In genomic region chr10:49601857-49602256, GRCh38 we compare ENCODE assay signal across 23 cellular contexts. TPM values are rescaled to one million over a fixed set of nuclear protein-coding genes. Genes with fewer than 3 reads are reported as not detected.
DNase-seq lines count a peak whose midpoint lies in the region; ATAC-seq, FAIRE-seq and TF ChIP-seq lines count a peak whose summit lies in the region.
"Had no signal": no experiment of that assay in that cellular context is flagged by ENCODE, and none has a peak within 500 bp of the region (broad histone marks: within the 10 kb centered on the region; RNA-seq: fewer than 3 reads in every experiment).

No MANE protein-coding gene starts in this region.

- ATAC-seq in IMR-90 (ENCODE audit: low read depth) = no peak
- ATAC-seq in HG03521 (IDR thresholded peaks at IDR 0.05; ENCODE audit: unreplicated experiment) = no peak
- ATAC-seq: sciatic nerve; stimulated activated effector memory CD8-positive, alpha-beta T cell treated with anti-CD3 and anti-CD28 coated beads, Interleukin-12 subunit alpha, Interleukin-12 subunit beta, amount 100 ng/mL, for 72 hours had no signal

- in situ Hi-C loops in GM13976 (cut with MboI; ENCODE audit: low sequenced_read_pairs, unreplicated experiment) = no loop called here
- in situ Hi-C loops in IMR-90 (cut with MboI; ENCODE audit: low sequenced_read_pairs) = no loop called here

- H3K4me2 ChIP-seq in IMR-90 (ENCODE audit: low read depth, low read length) (no peak overlapping the region), trophoblast cell (ENCODE audit: low read length) (no peak overlapping the region)

- no peak overlapping the region for H4K8ac ChIP-seq in IMR-90 (ENCODE audit: low read depth in 2 of 2, low read length in 2 of 2)
- H4K8ac ChIP-seq in trophoblast cell (ENCODE audit: low read depth, low read length) = no peak overlapping the region

- H3K9ac ChIP-seq in IMR-90 (ENCODE audit: low read depth, low read length) (no peak overlapping the region), trophoblast cell (ENCODE audit: low read length) (no peak overlapping the region)

- no peaks in the 10 kb centered on the region for H4K20me1 ChIP-seq in IMR-90 (ENCODE audit: insufficient read depth, low read length)

- no TSS peak for BruUV-seq in IMR-90 (replicated peaks; lab: Mats Ljungman, UMichigan)

- DNase-seq in GM13976 (ENCODE audit: low spot score) (peak; percentile 5), IMR-90 (peak; percentile 9), bronchial epithelial cell (ENCODE audit: low read depth) (peak; percentile 75), trophoblast cell (peak; percentile 23 to 28), CD1c-positive myeloid dendritic cell (ENCODE audit: extremely low spot score) (no peak), frontal cortex (ENCODE audit: low spot score in 2 of 2) (no peak)
- DNase-seq: activated B cell treated with CpG ODN at 0.5 μM for 24 hours; activated naive CD8-positive, alpha-beta T cell treated with anti-CD3 and anti-CD28 coated beads, Interleukin-2, amount 10 ng/mL, durations not matched to agents 7 days and 5 days; GF-D8; MM.1S; NCI-H2171 treated with DMSO at 0.1 percent for 48 hours; stimulated activated CD4-positive, alpha-beta T cell treated with anti-CD3 and anti-CD28 coated beads, Interleukin-4, amount 100 ng/mL, for 4 hours; SW 1271; uterus had no signal

- no peak overlapping the region for H4K91ac ChIP-seq in IMR-90 (ENCODE audit: insufficient read depth, low read depth, low read length)
- peak overlapping the region; percentile 61 for H4K91ac ChIP-seq in trophoblast cell (ENCODE audit: low read depth, low read length)

- H2BK15ac ChIP-seq in IMR-90 (ENCODE audit: low read depth, low read length) = no peak overlapping the region

- no peak for TF ChIP-seq RAD21 in IMR-90 (IDR thresholded peaks at IDR 0.05; ENCODE audit: low read length)

- H3K4me1 ChIP-seq in IMR-90 (ENCODE audit: control insufficient read depth, insufficient read depth, low read length) = peaks cover 2% of the 10 kb centered on the region; the same call in 1 of the 2 replicates
- peaks cover 36 to 38% of the 10 kb centered on the region in 2 experiments for H3K4me1 ChIP-seq in trophoblast cell (ENCODE audit: control insufficient read depth in 1 of 2, insufficient read depth in 2 of 2, low read length in 2 of 2)
- H3K4me1 ChIP-seq: uterus had no signal

- intact Hi-C loops in IMR-90 (cut with micrococcal nuclease) = no loop called here

- H2AFZ ChIP-seq in IMR-90 (replicated peaks; ENCODE audit: low read length, poor library complexity) (no peak overlapping the region), trophoblast cell (ENCODE audit: insufficient read depth, low read length, poor library complexity) (no peak overlapping the region)

- H3K56ac ChIP-seq in IMR-90 (ENCODE audit: extremely low read depth, insufficient read depth, low read length) = no peak overlapping the region

- no peak overlapping the region for H4K5ac ChIP-seq in IMR-90 (ENCODE audit: low read depth, low read length)

- CTCF ChIA-PET in IMR-90 (lab: Yijun Ruan, JAX) = interaction anchor here (0.9 kb wide), 1 partner anchor 9 kb away, joined by 3 read pairs; no protein-coding TSS in a partner anchor

- H4K12ac ChIP-seq in trophoblast cell (ENCODE audit: low read depth, low read length) = no peak overlapping the region

- TF ChIP-seq CTCF in GM13976 (IDR thresholded peaks at IDR 0.05; ENCODE audit: borderline replicate concordance, control extremely low read depth, extremely low read depth, insufficient read depth, missing control alignments) (no peak), IMR-90 (conservative IDR thresholded peaks at IDR 0.05; ENCODE audit: low read depth, low read length) (no peak), bronchial epithelial cell (IDR thresholded peaks at IDR 0.05; ENCODE audit: insufficient read depth, low read length, severe bottlenecking) (no peak)

- no peaks in the 10 kb centered on the region for H3K79me1 ChIP-seq in IMR-90 (ENCODE audit: low read depth in 1 of 2, low read length in 2 of 2)
- peaks cover 31% of the 10 kb centered on the region for H3K79me1 ChIP-seq in trophoblast cell (ENCODE audit: low read length)

- POLR2A ChIA-PET in IMR-90 (lab: Charles Lee; ENCODE audit: unreplicated experiment) = no interaction called here

- no peaks in the 10 kb centered on the region for H3K36me3 ChIP-seq in IMR-90 (ENCODE audit: control insufficient read depth, insufficient read depth, low read length)
- no peaks in the 10 kb centered on the region for H3K36me3 ChIP-seq in bronchial epithelial cell (ENCODE audit: control insufficient read depth, insufficient read depth, low read length)
- no peaks in the 10 kb centered on the region for H3K36me3 ChIP-seq in trophoblast cell (ENCODE audit: control insufficient read depth in 1 of 2, insufficient read depth in 2 of 2, low read length in 2 of 2)
- H3K36me3 ChIP-seq: uterus had no signal

- no peak overlapping the region for H2BK5ac ChIP-seq in IMR-90 (ENCODE audit: low read depth, low read length, poor library complexity, severe bottlenecking)
- H2BK5ac ChIP-seq in trophoblast cell (ENCODE audit: low read depth, low read length, poor library complexity) = peak overlapping the region; percentile 35

- H3K23ac ChIP-seq in IMR-90 (ENCODE audit: low read depth, low read length) = no peak overlapping the region
- H3K23ac ChIP-seq in trophoblast cell (ENCODE audit: low read length) = no peak overlapping the region

- dilution Hi-C loops in IMR-90 (cut with HindIII; ENCODE audit: low sequenced_read_pairs, unreplicated experiment) = no loop called here

- TF ChIP-seq POLR2A in IMR-90 (IDR thresholded peaks at IDR 0.05; ENCODE audit: low read depth, low read length) = no peak

- 60% methylated on average over 2 of the region's 7 CpGs; no CpG with 5 or more reads in 1 of the 2 experiments for WGBS in IMR-90 (ENCODE audit: extremely low coverage in 2 of 2, insufficient read length in 1 of 2), 2 experiments
- WGBS in trophoblast cell (ENCODE audit: extremely low coverage, insufficient coverage, insufficient read length) = no CpG with 5 or more reads among the region's 7 CpGs

- FAIRE-seq in bronchial epithelial cell (lab: Jason Lieb, UNC) (no peak), frontal cortex (lab: Jason Lieb, UNC) (no peak)
- FAIRE-seq: colon, H1 had no signal

- H2BK12ac ChIP-seq in trophoblast cell (ENCODE audit: low read length) = peak overlapping the region; percentile 21

- no peak overlapping the region for H2AK5ac ChIP-seq in IMR-90 (ENCODE audit: low read depth, low read length)
- H2AK5ac ChIP-seq in trophoblast cell (ENCODE audit: low read length) = no peak overlapping the region

- no peaks in the 10 kb centered on the region for H3K9me3 ChIP-seq in IMR-90 (ENCODE audit: control insufficient read depth, insufficient read depth, low read length)
- peaks cover 4% of the 10 kb centered on the region for H3K9me3 ChIP-seq in trophoblast cell (ENCODE audit: insufficient read depth, low read depth, low read length)
- H3K9me3 ChIP-seq: uterus had no signal

- H3K4ac ChIP-seq in IMR-90 (ENCODE audit: low read depth, low read length) (no peak overlapping the region), trophoblast cell (ENCODE audit: low read depth, low read length) (no peak overlapping the region)

- H3K14ac ChIP-seq in IMR-90 (replicated peaks; ENCODE audit: low read depth, low read length) (no peak overlapping the region), trophoblast cell (ENCODE audit: low read length) (no peak overlapping the region)

- no peak overlapping the region for H2BK20ac ChIP-seq in IMR-90 (ENCODE audit: low read depth, low read length)

- H3K18ac ChIP-seq in IMR-90 (ENCODE audit: low read depth, low read length) = no peak overlapping the region
- H3K18ac ChIP-seq in trophoblast cell (ENCODE audit: low read length) = no peak overlapping the region

- no peak overlapping the region for H3K27ac ChIP-seq in IMR-90 (ENCODE audit: insufficient read depth, low read length)
- H3K27ac ChIP-seq in trophoblast cell (ENCODE audit: low read depth, low read length) = peak overlapping the region; percentile 64
- H3K27ac ChIP-seq: uterus had no signal

- no peak overlapping the region for H2AK9ac ChIP-seq in IMR-90 (replicated peaks; ENCODE audit: low read depth, low read length, poor library complexity)

- H3K9me1 ChIP-seq in IMR-90 (ENCODE audit: insufficient read depth, low read length) = no peaks in the 10 kb centered on the region; the same call in 1 of the 2 replicates

- H3K4me3 ChIP-seq in IMR-90 (ENCODE audit: insufficient read depth, low read depth, low read length) (no peak overlapping the region), bronchial epithelial cell (ENCODE audit: low read depth, low read length) (no peak overlapping the region), trophoblast cell (ENCODE audit: low read depth, low read length) (no peak overlapping the region)
- H3K4me3 ChIP-seq: lung, uterus had no signal

- peaks cover 4% of the 10 kb centered on the region for H3K79me2 ChIP-seq in trophoblast cell (ENCODE audit: control insufficient read depth, insufficient read depth, low read length, poor library complexity)

- H2BK120ac ChIP-seq in IMR-90 (ENCODE audit: low read depth, low read length) (no peak overlapping the region), trophoblast cell (ENCODE audit: insufficient read depth, low read length, poor library complexity) (peak overlapping the region; percentile 34)

- H3K27me3 ChIP-seq in IMR-90 (ENCODE audit: control insufficient read depth, insufficient read depth, low read length) (peaks cover 21% of the 10 kb centered on the region; the same call in 1 of the 2 replicates), bronchial epithelial cell (ENCODE audit: control insufficient read depth, insufficient read depth, low read length) (no peaks in the 10 kb centered on the region), trophoblast cell (ENCODE audit: insufficient read depth, low read length) (peaks cover 3% of the 10 kb centered on the region)

TF ChIP-seq in IMR-90, 13 proteins besides CTCF, POLR2A, EP300 and RAD21 (continues in another document):
- TF ChIP-seq MXI1 (IDR thresholded peaks at IDR 0.05; ENCODE audit: borderline replicate concordance, low read depth, low read length) (no peak), FOS (IDR thresholded peaks at IDR 0.05; ENCODE audit: low read depth, low read length) (no peak)

RNA-seq across cellular contexts. Expression of gene SLC18A3, which starts 8.3 kb away (rescaled TPM):
- total RNA-seq in IMR-90 (2012; rRNA removed) (not detected in 2 replicates), bronchial epithelial cell (not detected in 2 replicates), frontal cortex (under 0.01 TPM)
- not detected in 2 replicates for polyA plus RNA-seq in IMR-90 (2012; rRNA removed)
- polyA plus RNA-seq in IMR-90 (2012; cell fraction: cytosol; rRNA removed) = not detected in 2 replicates
- not detected in 2 replicates for polyA plus RNA-seq in IMR-90 (2012; cell fraction: nucleus; rRNA removed; ENCODE audit: low replicate concordance)
- 3.0 and 3.9 TPM in 2 replicates for polyA plus RNA-seq in trophoblast cell (2013)
- total RNA-seq: activated B cell treated with CpG ODN at 0.5 μM for 24 hours; activated naive CD8-positive, alpha-beta T cell treated with anti-CD3 and anti-CD28 coated beads, Interleukin-2, amount 10 ng/mL, durations not matched to agents 7 days and 5 days; CD4-positive, alpha-beta T cell; H1; lung; sciatic nerve had no signal
- polyA plus RNA-seq: esophagus, lung, neural cell had no signal

RNA-seq across cellular contexts. Expression of gene CHAT, which starts 12.0 kb away (rescaled TPM):
- total RNA-seq in IMR-90 (2012; rRNA removed) = not detected in 2 replicates
- not detected in 2 replicates for polyA plus RNA-seq in IMR-90 (2012; rRNA removed)
- polyA plus RNA-seq in IMR-90 (2012; cell fraction: cytosol; rRNA removed) = not detected in 2 replicates
- not detected in 2 replicates for polyA plus RNA-seq in IMR-90 (2012; cell fraction: nucleus; rRNA removed; ENCODE audit: low replicate concordance)
- total RNA-seq in bronchial epithelial cell = not detected in 2 replicates
- 0.04 and 0.07 TPM in 2 replicates for polyA plus RNA-seq in trophoblast cell (2013)
- not detected for total RNA-seq in frontal cortex
- total RNA-seq: activated B cell treated with CpG ODN at 0.5 μM for 24 hours; activated naive CD8-positive, alpha-beta T cell treated with anti-CD3 and anti-CD28 coated beads, Interleukin-2, amount 10 ng/mL, durations not matched to agents 7 days and 5 days; CD4-positive, alpha-beta T cell; H1; lung; sciatic nerve; uterus had no signal
- polyA plus RNA-seq: esophagus, H1, lung, neural cell had no signal

Comparison
In these comparisons a context has a peak if more than half of its experiments do, and no peak if none do; other contexts are left out.
1. DNase-seq: peak in GM13976 (single experiment), IMR-90 (single experiment), bronchial epithelial cell (single experiment) and trophoblast cell (2 of 2); none in CD1c-positive myeloid dendritic cell (single experiment) and frontal cortex (0 of 2).